ENCODE assay signal across 1 cellular context in genomic region chr11:199004-199581, GRCh38.
TF ChIP-seq lines count a peak whose summit lies in the region.

No MANE protein-coding gene starts in this region.

TF ChIP-seq in HepG2, 621 proteins besides CTCF, POLR2A, EP300 and RAD21:
- TF ChIP-seq, protein P1, sequence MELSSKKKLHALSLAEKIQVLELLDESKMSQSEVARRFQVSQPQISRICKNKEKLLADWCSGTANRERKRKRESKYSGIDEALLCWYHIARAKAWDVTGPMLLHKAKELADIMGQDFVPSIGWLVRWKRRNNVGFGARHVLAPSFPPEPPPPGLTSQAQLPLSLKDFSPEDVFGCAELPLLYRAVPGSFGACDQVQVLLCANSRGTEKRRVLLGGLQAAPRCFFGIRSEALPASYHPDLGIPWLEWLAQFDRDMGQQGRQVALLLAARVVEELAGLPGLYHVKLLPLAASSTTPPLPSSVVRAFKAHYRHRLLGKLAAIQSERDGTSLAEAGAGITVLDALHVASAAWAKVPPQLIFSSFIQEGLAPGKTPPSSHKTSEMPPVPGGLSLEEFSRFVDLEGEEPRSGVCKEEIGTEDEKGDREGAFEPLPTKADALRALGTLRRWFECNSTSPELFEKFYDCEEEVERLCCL (CRISPR knock-in tag; IDR thresholded peaks at IDR 0.05; ENCODE audit: borderline replicate concordance), result no peak
- TF ChIP-seq AGO2 (optimal IDR thresholded peaks at IDR 0.05; ENCODE audit: low read depth, low read length), result peak; percentile 9
TF ChIP-seq in HepG2: peak in this region for 1.
